In the genomic region with DNA sequence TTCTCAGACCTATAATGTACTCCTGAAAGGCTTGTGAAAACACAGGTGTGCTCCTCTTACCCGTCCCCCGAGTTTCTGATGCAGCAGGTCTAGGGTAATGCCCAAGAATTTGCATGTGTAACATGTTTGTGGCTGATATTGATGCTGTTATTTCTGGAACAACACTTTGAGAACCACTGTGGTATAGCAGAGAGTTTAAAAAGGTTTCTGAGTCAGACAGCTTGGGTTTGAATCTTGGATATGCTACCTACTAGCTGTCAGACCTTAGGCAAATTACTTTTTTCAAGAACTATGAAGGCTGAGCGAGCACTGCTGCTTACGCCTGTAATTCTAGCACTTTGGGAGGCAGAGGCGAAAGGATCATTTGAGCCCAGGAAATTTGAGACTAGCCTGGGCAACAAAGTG, we compare ENCODE assay signal across 8 cellular contexts. TPM values are rescaled to one million over a fixed set of nuclear protein-coding genes. Genes with fewer than 3 reads are reported as not detected.
DNase-seq lines count a peak whose midpoint lies in the region; ATAC-seq and TF ChIP-seq lines count a peak whose summit lies in the region.

No MANE protein-coding gene starts in this region.

- no peak for TF ChIP-seq CTCF in colonic mucosa (IDR thresholded peaks at IDR 0.05)
- no peak for TF ChIP-seq CTCF in tibial artery (IDR thresholded peaks at IDR 0.05)
- no peak for TF ChIP-seq CTCF in omental fat pad (IDR thresholded peaks at IDR 0.05)

- H3K27me3 ChIP-seq in colonic mucosa (no peaks in the 10 kb centered on the region), tibial artery (no peaks in the 10 kb centered on the region)

- peaks cover 10% of the 10 kb centered on the region for H3K4me1 ChIP-seq in colonic mucosa
- peaks cover 0 to 68% (median 33%) of the 10 kb centered on the region in 4 donors for H3K4me1 ChIP-seq in tibial artery

- no peak for DNase-seq in colonic mucosa
- DNase-seq in tibial artery = no peak
- no peak for DNase-seq in NCI-H748 (lab: John Stamatoyannopoulos, UW; ENCODE audit: unreplicated experiment)
- no peak for DNase-seq in omental fat pad (ENCODE audit: low spot score)
- DNase-seq in activated CD4-positive, CD25-positive, alpha-beta regulatory T cell (lab: John Stamatoyannopoulos, UW) = no peak

- peak; percentile 61 for ATAC-seq in GM21360 (IDR thresholded peaks at IDR 0.05; ENCODE audit: unreplicated experiment)
- peak; percentile 56 for ATAC-seq in HG03520 (IDR thresholded peaks at IDR 0.05; ENCODE audit: unreplicated experiment)
- no peak for ATAC-seq in omental fat pad (ENCODE audit: low FRiP score)

- H3K4me3 ChIP-seq in GM08714 (ENCODE audit: low read length) = peak overlapping the region; percentile 44; the same call in 1 of the 2 replicates
- no peak overlapping the region for H3K4me3 ChIP-seq in colonic mucosa
- H3K4me3 ChIP-seq in tibial artery = no peak overlapping the region

- peak overlapping the region in 1 of 2 donors; percentile 62 for H3K9ac ChIP-seq in colonic mucosa (ENCODE audit: low read depth in 2 of 2, low read length in 2 of 2)

- intact Hi-C loops in colonic mucosa (cut with DNase I) = no loop called here
- intact Hi-C loops in tibial artery (cut with DNase I; ENCODE audit: low total_unique reads) = loop anchor here (5.0 kb wide), 1 partner anchor 68 kb away; no protein-coding TSS in a partner anchor

- H3K27ac ChIP-seq in colonic mucosa (peak overlapping the region; percentile 16), tibial artery (peak overlapping the region; percentile 58 to 62)

- no peaks in the 10 kb centered on the region for H3K36me3 ChIP-seq in colonic mucosa
- H3K36me3 ChIP-seq in tibial artery = no peaks in the 10 kb centered on the region

- H3K9me3 ChIP-seq in colonic mucosa = no peaks in the 10 kb centered on the region
- no peaks in the 10 kb centered on the region for H3K9me3 ChIP-seq in tibial artery

RNA-seq across cellular contexts. Expression of gene AFF1, which starts 4.9 kb away (rescaled TPM):
- total RNA-seq in colonic mucosa (100 to 1,000 TPM in 1 of 2 donors, 10 to 100 TPM in 1; 73.5 to 104 TPM), omental fat pad (100 to 1,000 TPM in 2 of 4 donors, 10 to 100 TPM in 2; 89.4 to 138 (median 103) TPM)

RNA-seq across cellular contexts. Expression of gene C4orf36, which starts 47.5 kb away (rescaled TPM):
- total RNA-seq in colonic mucosa (under 1 TPM in 1 of 2 donors, not detected in 1; 0.54 TPM), omental fat pad (1 to 10 TPM in 2 of 4 donors, under 1 TPM in 1, not detected in 1; 0.48 to 2.2 (median 1.5) TPM)
